ENCODE assay signal across 32 cellular contexts in genomic region chr2:167332358-167332757, GRCh38. TPM values are rescaled to one million over a fixed set of nuclear protein-coding genes. Genes with fewer than 3 reads are reported as not detected.
"Had no signal": no experiment of that assay in that cellular context is flagged by ENCODE, and none has a peak within 500 bp of the region (broad histone marks: within the 10 kb centered on the region; RNA-seq: fewer than 3 reads in every experiment).

No MANE protein-coding gene starts in this region.

- H3K27ac ChIP-seq: ascending aorta, hepatocyte, left lung, lower lobe of right lung, pancreas, psoas muscle, sigmoid colon, stomach, thyroid gland had no signal

- H3K9me3 Mint-ChIP-seq: activated naive CD4-positive, alpha-beta T cell treated with anti-CD3 and anti-CD28 coated beads for 36 hours; activated naive CD8-positive, alpha-beta T cell treated with anti-CD3 and anti-CD28 coated beads, Interleukin-2, amount 10 ng/mL, durations not matched to agents 7 days and 5 days; activated T-helper 1 cell treated with anti-CD3 and anti-CD28 coated beads, Interleukin-12 subunit alpha, Interleukin-12 subunit beta, Interleukin-2, Interleukin-4 antibody, amounts not matched to agents 30 ng/mL and 10 ng/mL and 1 ng/mL, durations not matched to agents 14 hours and 24 hours and 36 hours; dendritic cell treated with granulocyte-macrophage colony-stimulating factor and Interleukin-4, amounts not matched to agents 40 ng/mL and 50 ng/mL, for 4 days; stimulated activated memory B cell treated with anti-CD40 and anti-IgM and Interleukin-4, amounts not matched to agents 10 μg/mL and 1 μg/mL and 100 μg/mL, for 72 hours; T-helper 2 cell treated with Interferon-gamma antibody and Interleukin-4, amounts not matched to agents 5 μg/mL and 100 μg/mL, for 36 hours had no signal

- H3K36me3 Mint-ChIP-seq: activated naive CD8-positive, alpha-beta T cell treated with anti-CD3 and anti-CD28 coated beads, Interleukin-2, amount 10 ng/mL, durations not matched to agents 7 days and 5 days; naive B cell; stimulated activated memory B cell treated with anti-CD40 and anti-IgM and Interleukin-4, amounts not matched to agents 10 μg/mL and 1 μg/mL and 100 μg/mL, for 72 hours had no signal

- H3K27me3 Mint-ChIP-seq: activated naive CD8-positive, alpha-beta T cell treated with anti-CD3 and anti-CD28 coated beads, Interleukin-2, amount 10 ng/mL, durations not matched to agents 7 days and 5 days; dendritic cell treated with granulocyte-macrophage colony-stimulating factor and Interleukin-4, amounts not matched to agents 40 ng/mL and 50 ng/mL, for 4 days; stimulated activated memory B cell treated with anti-CD40 and anti-IgM and Interleukin-4, amounts not matched to agents 10 μg/mL and 1 μg/mL and 100 μg/mL, for 72 hours had no signal

- DNase-seq: activated CD4-positive, alpha-beta T cell treated with anti-CD3 and anti-CD28 coated beads for 4 hours; activated CD4-positive, alpha-beta T cell treated with anti-CD3 and anti-CD28 coated beads, Interleukin-2, amount 50 U/mL, for 4 hours; activated CD4-positive, CD25-positive, alpha-beta regulatory T cell; activated CD8-positive, alpha-beta memory T cell treated with anti-CD3 and anti-CD28 coated beads, Interleukin-2, amount 50 U/mL, for 4 hours; activated effector memory CD4-positive, alpha-beta T cell treated with anti-CD3 and anti-CD28 coated beads, Interleukin-2, amount 50 U/mL, for 16 hours; activated naive CD4-positive, alpha-beta T cell treated with anti-CD3 and anti-CD28 coated beads for 36 hours; activated naive CD8-positive, alpha-beta T cell treated with anti-CD3 and anti-CD28 coated beads, Interleukin-2, amount 10 ng/mL, durations not matched to agents 7 days and 5 days; activated T-cell treated with anti-CD3 and anti-CD28 coated beads, Interleukin-2, amount 50 U/mL, for 1 hour; central memory CD4-positive, alpha-beta T cell; kidney glomerular epithelial cell; left lung; lower lobe of right lung; mesenchymal stem cell; naive B cell; psoas muscle; sigmoid colon; small intestine; stimulated activated CD4-positive, alpha-beta T cell treated with anti-CD3 and anti-CD28 coated beads, Interleukin-1b, Interleukin-23, amount 100 ng/mL, for 48 hours; stimulated activated CD4-positive, alpha-beta T cell treated with anti-CD3 and anti-CD28 coated beads, Interleukin-4, amount 100 ng/mL, for 4 hours; stimulated activated CD8-positive, alpha-beta memory T cell treated with anti-CD3 and anti-CD28 coated beads, Interleukin-4, amount 100 ng/mL, for 48 hours; stomach; T-helper 1 cell; thyroid gland had no signal

- H3K4me3 ChIP-seq: ascending aorta, hepatocyte, left lung, lower lobe of right lung, pancreas, psoas muscle, sigmoid colon, stomach, thyroid gland had no signal

- H3K4me1 ChIP-seq: ascending aorta, left lung, lower lobe of right lung, pancreas, psoas muscle, sigmoid colon, stomach, thyroid gland had no signal

- H3K9me3 ChIP-seq: ascending aorta, left lung, lower lobe of right lung, pancreas, psoas muscle, sigmoid colon, thyroid gland had no signal

- H3K27ac Mint-ChIP-seq: activated naive CD4-positive, alpha-beta T cell treated with anti-CD3 and anti-CD28 coated beads for 36 hours; activated naive CD8-positive, alpha-beta T cell treated with anti-CD3 and anti-CD28 coated beads, Interleukin-2, amount 10 ng/mL, durations not matched to agents 7 days and 5 days; activated T-helper 1 cell treated with anti-CD3 and anti-CD28 coated beads, Interleukin-12 subunit alpha, Interleukin-12 subunit beta, Interleukin-2, Interleukin-4 antibody, amounts not matched to agents 30 ng/mL and 10 ng/mL and 1 ng/mL, durations not matched to agents 14 hours and 24 hours and 36 hours; dendritic cell treated with granulocyte-macrophage colony-stimulating factor and Interleukin-4, amounts not matched to agents 40 ng/mL and 50 ng/mL, for 4 days; naive B cell; nephron progenitor cell; stimulated activated memory B cell treated with anti-CD40 and anti-IgM and Interleukin-4, amounts not matched to agents 10 μg/mL and 1 μg/mL and 100 μg/mL, for 72 hours; T-helper 2 cell treated with Interferon-gamma antibody and Interleukin-4, amounts not matched to agents 5 μg/mL and 100 μg/mL, for 36 hours had no signal

- ATAC-seq: left lung; psoas muscle; stimulated activated memory B cell treated with anti-CD40 and anti-IgM and Interleukin-4, amounts not matched to agents 10 μg/mL and 1 μg/mL and 100 μg/mL, for 72 hours had no signal

- H3K4me3 Mint-ChIP-seq: activated naive CD4-positive, alpha-beta T cell treated with anti-CD3 and anti-CD28 coated beads for 36 hours; activated naive CD8-positive, alpha-beta T cell treated with anti-CD3 and anti-CD28 coated beads, Interleukin-2, amount 10 ng/mL, durations not matched to agents 7 days and 5 days; activated T-helper 1 cell treated with anti-CD3 and anti-CD28 coated beads, Interleukin-12 subunit alpha, Interleukin-12 subunit beta, Interleukin-2, Interleukin-4 antibody, amounts not matched to agents 30 ng/mL and 10 ng/mL and 1 ng/mL, durations not matched to agents 14 hours and 24 hours and 36 hours; dendritic cell treated with granulocyte-macrophage colony-stimulating factor and Interleukin-4, amounts not matched to agents 40 ng/mL and 50 ng/mL, for 4 days; naive B cell; nephron progenitor cell; stimulated activated memory B cell treated with anti-CD40 and anti-IgM and Interleukin-4, amounts not matched to agents 10 μg/mL and 1 μg/mL and 100 μg/mL, for 72 hours; T-helper 2 cell treated with Interferon-gamma antibody and Interleukin-4, amounts not matched to agents 5 μg/mL and 100 μg/mL, for 36 hours had no signal

- H3K79me2 ChIP-seq: hepatocyte had no signal

- H3K4me1 Mint-ChIP-seq: activated naive CD8-positive, alpha-beta T cell treated with anti-CD3 and anti-CD28 coated beads, Interleukin-2, amount 10 ng/mL, durations not matched to agents 7 days and 5 days; naive B cell; stimulated activated memory B cell treated with anti-CD40 and anti-IgM and Interleukin-4, amounts not matched to agents 10 μg/mL and 1 μg/mL and 100 μg/mL, for 72 hours had no signal

- H3K36me3 ChIP-seq: ascending aorta, left lung, lower lobe of right lung, pancreas, sigmoid colon, stomach, thyroid gland had no signal

- H3K27me3 ChIP-seq: ascending aorta, hepatocyte, left lung, pancreas, sigmoid colon, stomach, thyroid gland had no signal

RNA-seq across cellular contexts. Expression of gene B3GALT1, which starts 39.6 kb away (rescaled TPM):
- total RNA-seq: activated CD8-positive, alpha-beta memory T cell treated with anti-CD3 and anti-CD28 coated beads for 36 hours; activated naive CD4-positive, alpha-beta T cell treated with anti-CD3 and anti-CD28 coated beads for 36 hours; activated naive CD8-positive, alpha-beta T cell treated with anti-CD3 and anti-CD28 coated beads, Interleukin-2, amount 10 ng/mL, durations not matched to agents 7 days and 5 days; activated T-helper 1 cell treated with anti-CD3 and anti-CD28 coated beads, Interleukin-12 subunit alpha, Interleukin-12 subunit beta, Interleukin-2, Interleukin-4 antibody, amounts not matched to agents 30 ng/mL and 10 ng/mL and 1 ng/mL, durations not matched to agents 14 hours and 24 hours and 36 hours had no signal
